5 cellular contexts compared by ENCODE assay signal in the genomic region with DNA sequence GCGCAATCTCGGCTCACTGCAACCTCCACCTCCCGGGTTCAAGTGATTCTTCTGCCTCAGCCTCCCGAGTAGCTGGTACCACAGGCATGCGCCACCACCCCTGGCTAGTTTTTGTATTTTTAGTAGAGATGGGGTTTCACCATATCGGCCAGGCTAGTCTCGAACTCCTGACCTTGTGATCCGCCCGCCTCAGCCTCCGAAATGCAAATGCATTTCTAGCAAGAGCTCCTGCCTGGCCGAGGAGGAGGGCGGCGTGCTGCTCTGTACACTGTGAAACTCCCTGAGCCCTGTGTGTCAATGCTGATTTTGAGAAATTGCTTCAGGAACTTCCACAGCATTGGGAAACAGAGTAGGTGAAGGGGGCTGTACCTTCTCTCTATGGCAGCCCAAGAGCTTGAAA. TPM values are rescaled to one million over a fixed set of nuclear protein-coding genes. Genes with fewer than 3 reads are reported as not detected.
"Had no signal": no experiment of that assay in that cellular context is flagged by ENCODE, and none has a peak within 500 bp of the region (broad histone marks: within the 10 kb centered on the region; RNA-seq: fewer than 3 reads in every experiment).

No MANE protein-coding gene starts in this region.

RNA-seq across cellular contexts. Expression of a gene that starts 16.1 kb away (rescaled TPM):
- total RNA-seq: temporal lobe, thyroid gland, tibial nerve, transverse colon, ureter had no signal
